Comparison of ENCODE assay signal across 1 cellular context in genomic region chr5:61408476-61409168, GRCh38.
TF ChIP-seq lines count a peak whose summit lies in the region.

No MANE protein-coding gene starts in this region.

TF ChIP-seq in HEK293, 187 proteins besides CTCF, POLR2A, EP300 and RAD21 (continued from another document and continues in another):
- TF ChIP-seq ZNF629 (tag by site-specific recombination; IDR thresholded peaks at IDR 0.05) (peak; percentile 99), BCL11A (tag by site-specific recombination; IDR thresholded peaks at IDR 0.05; ENCODE audit: low read depth) (peak; percentile 76; the same call in 1 of the 2 replicates), ZNF558 (tag by site-specific recombination; IDR thresholded peaks at IDR 0.05) (peak; percentile 83; the same call in 1 of the 2 replicates), SCRT2 (tag by site-specific recombination; IDR thresholded peaks at IDR 0.05) (0 out of 2 replicates have a peak, but pooled peaks have one; percentile 28), KLF17 (tag by site-specific recombination; IDR thresholded peaks at IDR 0.05) (peak; percentile 92), ZNF544 (tag by site-specific recombination; IDR thresholded peaks at IDR 0.05) (no peak), ZNF518A (tag by site-specific recombination; conservative IDR thresholded peaks at IDR 0.05; ENCODE audit: low read depth) (peak; percentile 31; the same call in 1 of the 2 replicates), MZF1 (tag by site-specific recombination; IDR thresholded peaks at IDR 0.05; ENCODE audit: borderline replicate concordance) (peak; percentile 75; the same call in 1 of the 2 replicates), HOXC10 (CRISPR knock-in tag; IDR thresholded peaks at IDR 0.05) (no peak), ZNF791 (tag by site-specific recombination; IDR thresholded peaks at IDR 0.05) (no peak), PRDM1 (tag by site-specific recombination; IDR thresholded peaks at IDR 0.05) (peak; percentile 85), ZNF510 (tag by site-specific recombination; IDR thresholded peaks at IDR 0.05; ENCODE audit: insufficient replicate concordance) (peak; percentile 64), ZNF843 (tag by site-specific recombination; IDR thresholded peaks at IDR 0.05) (peak; percentile 81), ZBTB17 (tag by site-specific recombination; IDR thresholded peaks at IDR 0.05) (peak; percentile 67), TSHZ1 (tag by site-specific recombination; IDR thresholded peaks at IDR 0.05; ENCODE audit: borderline replicate concordance) (peak; percentile 89), ZNF660 (tag by site-specific recombination; IDR thresholded peaks at IDR 0.05) (peak; percentile 98), ZNF223 (tag by site-specific recombination; IDR thresholded peaks at IDR 0.05) (no peak), AEBP2 (tag by site-specific recombination; IDR thresholded peaks at IDR 0.05; ENCODE audit: borderline replicate concordance) (no peak), ZNF473 (tag by site-specific recombination; IDR thresholded peaks at IDR 0.05) (no peak), ZNF146 (tag by site-specific recombination; IDR thresholded peaks at IDR 0.05) (no peak), ZFP37 (tag by site-specific recombination; IDR thresholded peaks at IDR 0.05) (0 out of 2 replicates have a peak, but pooled peaks have one; percentile 62), BCL6B (tag by site-specific recombination; IDR thresholded peaks at IDR 0.05) (peak; percentile 99), GLIS1 (tag by site-specific recombination; IDR thresholded peaks at IDR 0.05) (peak; percentile 58; the same call in 1 of the 2 replicates), ZNF529 (tag by site-specific recombination; IDR thresholded peaks at IDR 0.05; ENCODE audit: insufficient replicate concordance) (peak; percentile 28), ZFP69B (tag by site-specific recombination; IDR thresholded peaks at IDR 0.05) (peak; percentile 99), ZSCAN23 (tag by site-specific recombination; IDR thresholded peaks at IDR 0.05) (peak; percentile 71; the same call in 1 of the 2 replicates), OSR2 (tag by site-specific recombination; IDR thresholded peaks at IDR 0.05) (peak; percentile 64; the same call in 1 of the 2 replicates), YY1 (tag by site-specific recombination; IDR thresholded peaks at IDR 0.05) (no peak), SP3 (tag by site-specific recombination; IDR thresholded peaks at IDR 0.05) (peak; percentile 82), ZBTB20 (tag by site-specific recombination; IDR thresholded peaks at IDR 0.05) (no peak), ZNF169 (tag by site-specific recombination; IDR thresholded peaks at IDR 0.05) (no peak), ZIC2 (tag by site-specific recombination; IDR thresholded peaks at IDR 0.05) (peak; percentile 29; the same call in 1 of the 2 replicates), ZNF24 (tag by site-specific recombination; IDR thresholded peaks at IDR 0.05) (peak; percentile 88), EGR2 (tag by site-specific recombination; IDR thresholded peaks at IDR 0.05; ENCODE audit: low read depth) (peak; percentile 79), ZBTB11 (tag by site-specific recombination; conservative IDR thresholded peaks at IDR 0.05; ENCODE audit: low read depth) (0 out of 2 replicates have a peak, but pooled peaks have one; percentile 12), REPIN1 (tag by site-specific recombination; IDR thresholded peaks at IDR 0.05; ENCODE audit: low read depth) (0 out of 2 replicates have a peak, but pooled peaks have one; percentile 18), SCRT1 (tag by site-specific recombination; IDR thresholded peaks at IDR 0.05; ENCODE audit: borderline replicate concordance) (peak; percentile 57; the same call in 1 of the 2 replicates)
- TF ChIP-seq, protein P1, sequence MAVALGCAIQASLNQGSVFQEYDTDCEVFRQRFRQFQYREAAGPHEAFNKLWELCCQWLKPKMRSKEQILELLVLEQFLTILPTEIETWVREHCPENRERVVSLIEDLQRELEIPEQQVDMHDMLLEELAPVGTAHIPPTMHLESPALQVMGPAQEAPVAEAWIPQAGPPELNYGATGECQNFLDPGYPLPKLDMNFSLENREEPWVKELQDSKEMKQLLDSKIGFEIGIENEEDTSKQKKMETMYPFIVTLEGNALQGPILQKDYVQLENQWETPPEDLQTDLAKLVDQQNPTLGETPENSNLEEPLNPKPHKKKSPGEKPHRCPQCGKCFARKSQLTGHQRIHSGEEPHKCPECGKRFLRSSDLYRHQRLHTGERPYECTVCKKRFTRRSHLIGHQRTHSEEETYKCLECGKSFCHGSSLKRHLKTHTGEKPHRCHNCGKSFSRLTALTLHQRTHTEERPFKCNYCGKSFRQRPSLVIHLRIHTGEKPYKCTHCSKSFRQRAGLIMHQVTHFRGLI (tag by site-specific recombination; IDR thresholded peaks at IDR 0.05), result peak; percentile 58; the same call in 1 of the 2 replicates
- TF ChIP-seq, protein P2, sequence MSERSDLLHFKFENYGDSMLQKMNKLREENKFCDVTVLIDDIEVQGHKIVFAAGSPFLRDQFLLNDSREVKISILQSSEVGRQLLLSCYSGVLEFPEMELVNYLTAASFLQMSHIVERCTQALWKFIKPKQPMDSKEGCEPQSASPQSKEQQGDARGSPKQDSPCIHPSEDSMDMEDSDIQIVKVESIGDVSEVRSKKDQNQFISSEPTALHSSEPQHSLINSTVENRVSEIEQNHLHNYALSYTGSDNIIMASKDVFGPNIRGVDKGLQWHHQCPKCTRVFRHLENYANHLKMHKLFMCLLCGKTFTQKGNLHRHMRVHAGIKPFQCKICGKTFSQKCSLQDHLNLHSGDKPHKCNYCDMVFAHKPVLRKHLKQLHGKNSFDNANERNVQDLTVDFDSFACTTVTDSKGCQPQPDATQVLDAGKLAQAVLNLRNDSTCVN (tag by site-specific recombination; optimal IDR thresholded peaks at IDR 0.05), result peak; percentile 47
